25 cellular contexts compared by ENCODE assay signal in the genomic region with DNA sequence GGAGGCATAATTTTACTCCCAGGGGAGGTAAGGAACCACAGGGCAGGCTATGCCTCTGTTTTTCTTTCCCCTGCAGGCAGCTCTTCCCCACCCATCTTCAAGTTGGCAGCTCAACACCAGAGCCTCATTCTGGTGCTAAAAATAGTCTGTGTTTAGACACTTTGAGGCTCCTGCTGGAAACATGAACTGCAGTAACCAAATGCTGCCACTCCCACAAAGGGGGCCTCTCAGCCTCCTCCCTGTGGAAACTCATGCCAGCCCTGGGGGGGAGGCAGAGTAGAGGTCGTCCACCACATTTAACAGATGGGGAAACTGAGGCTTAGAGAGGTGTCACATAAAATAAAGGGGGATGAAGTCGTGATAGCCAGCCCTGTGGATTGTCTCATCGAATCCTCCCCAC.
DNase-seq lines count a peak whose midpoint lies in the region; ATAC-seq and TF ChIP-seq lines count a peak whose summit lies in the region.
"Had no signal": no experiment of that assay in that cellular context is flagged by ENCODE, and none has a peak within 500 bp of the region (broad histone marks: within the 10 kb centered on the region; RNA-seq: fewer than 3 reads in every experiment).

No MANE protein-coding gene starts in this region.

- no peak overlapping the region for H3K4me3 Mint-ChIP-seq in natural killer cell treated with Interleukin-12 subunit alpha and Interleukin-12 subunit beta and Interleukin-15 and Interleukin-18, amount 100 ng/mL, for 72 hours
- H3K4me3 Mint-ChIP-seq: natural killer cell had no signal

- no peak for ATAC-seq in natural killer cell treated with Interleukin-12 subunit alpha and Interleukin-12 subunit beta and Interleukin-15 and Interleukin-18, amount 100 ng/mL, for 72 hours
- ATAC-seq in left lung = no peak
- ATAC-seq: A549, natural killer cell, Panc1 had no signal

- peaks cover 14 to 35% of the 10 kb centered on the region in 2 donors for H3K27me3 Mint-ChIP-seq in natural killer cell treated with Interleukin-12 subunit alpha and Interleukin-12 subunit beta and Interleukin-15 and Interleukin-18, amount 100 ng/mL, for 72 hours

- H3K36me3 ChIP-seq in left lung = no peaks in the 10 kb centered on the region
- H3K36me3 ChIP-seq: SJSA1, stomach had no signal

- no peaks in the 10 kb centered on the region for H3K4me1 Mint-ChIP-seq in natural killer cell treated with Interleukin-12 subunit alpha and Interleukin-12 subunit beta and Interleukin-15 and Interleukin-18, amount 100 ng/mL, for 72 hours (ENCODE audit: low read depth in 2 of 2)
- H3K4me1 Mint-ChIP-seq: natural killer cell had no signal

- H3K27ac Mint-ChIP-seq in natural killer cell treated with Interleukin-12 subunit alpha and Interleukin-12 subunit beta and Interleukin-15 and Interleukin-18, amount 100 ng/mL, for 72 hours = no peak overlapping the region
- H3K27ac Mint-ChIP-seq: natural killer cell had no signal

- H3K36me3 Mint-ChIP-seq in natural killer cell treated with Interleukin-12 subunit alpha and Interleukin-12 subunit beta and Interleukin-15 and Interleukin-18, amount 100 ng/mL, for 72 hours = no peaks in the 10 kb centered on the region
- H3K36me3 Mint-ChIP-seq: natural killer cell had no signal

- H3K9me3 ChIP-seq in left lung = no peaks in the 10 kb centered on the region
- H3K9me3 ChIP-seq: A549, SJSA1, stomach had no signal

- intact Hi-C loops in left lung (cut with DNase I) = no loop called here

- no peak for TF ChIP-seq CTCF in left lung (IDR thresholded peaks at IDR 0.05)

- DNase-seq in Ammon's horn (ENCODE audit: low spot score) (peak; percentile 49), NCI-H2227 treated with DMSO at 0.1 percent for 48 hours (lab: John Stamatoyannopoulos, UW) (peak; percentile 55), globus pallidus (ENCODE audit: low spot score) (peak; percentile 8), myocyte (ENCODE audit: low read depth) (peak; percentile 26), NCI-H2081 (lab: John Stamatoyannopoulos, UW) (no peak), GM03348 (ENCODE audit: low spot score) (no peak), left lung (no peak)
- DNase-seq in natural killer cell treated with Interleukin-12 subunit alpha and Interleukin-12 subunit beta and Interleukin-15 and Interleukin-18, amount 100 ng/mL, for 72 hours (ENCODE audit: low spot score) = no peak
- DNase-seq: activated CD8-positive, alpha-beta memory T cell treated with anti-CD3 and anti-CD28 coated beads, Interleukin-2, amount 50 U/mL, for 48 hours; activated effector memory CD4-positive, alpha-beta T cell treated with Interleukin-2 at 50 U/mL for 16 hours; foreskin fibroblast; IMR-90; mesenchymal stem cell; natural killer cell; NCI-H1417 treated with DMSO at 0.1 percent for 48 hours; NK-92 treated with Interleukin-12 subunit alpha and Interleukin-12 subunit beta, amount 100 ng/mL, for 24 hours; stimulated activated CD4-positive, alpha-beta T cell treated with anti-CD3 and anti-CD28 coated beads, Interleukin-4, amount 100 ng/mL, for 4 hours; stomach had no signal

- H3K4me3 ChIP-seq in left lung = no peak overlapping the region
- H3K4me3 ChIP-seq: A549, dorsolateral prefrontal cortex, GM12878, SJSA1, smooth muscle cell, stomach had no signal

- no peaks in the 10 kb centered on the region for H3K4me1 ChIP-seq in left lung
- H3K4me1 ChIP-seq: A549, SJSA1 had no signal

- H3K9me3 Mint-ChIP-seq in natural killer cell treated with Interleukin-12 subunit alpha and Interleukin-12 subunit beta and Interleukin-15 and Interleukin-18, amount 100 ng/mL, for 72 hours = peaks cover 5% of the 10 kb centered on the region

- H3K27ac ChIP-seq in left lung = no peak overlapping the region
- H3K27ac ChIP-seq: A549, epithelial cell of prostate, SJSA1 had no signal

- no peaks in the 10 kb centered on the region for H3K27me3 ChIP-seq in left lung
- H3K27me3 ChIP-seq: dorsolateral prefrontal cortex, SJSA1 had no signal

Comparison
In these comparisons a context has a peak if more than half of its experiments do, and no peak if none do; other contexts are left out.
1. DNase-seq: peak in Ammon's horn (single experiment), NCI-H2227 treated with DMSO at 0.1 percent for 48 hours (single experiment), globus pallidus (single experiment) and myocyte (single experiment); none in NCI-H2081 (0 of 2), GM03348 (single experiment), natural killer cell treated with Interleukin-12 subunit alpha and Interleukin-12 subunit beta and Interleukin-15 and Interleukin-18, amount 100 ng/mL, for 72 hours (single experiment) and left lung (0 of 2).